ENCODE assay signal across 1 cellular context in genomic region chr11:46383974-46384701, GRCh38.
TF ChIP-seq lines count a peak whose summit lies in the region.

No MANE protein-coding gene starts in this region.

TF ChIP-seq in H1, 55 proteins besides CTCF, POLR2A, EP300 and RAD21:
- TF ChIP-seq RXRA (IDR thresholded peaks at IDR 0.05; ENCODE audit: insufficient read depth, low read depth, low read length) (no peak), CHD7 (IDR thresholded peaks at IDR 0.05; ENCODE audit: insufficient replicate concordance, low read length) (no peak), POLR2AphosphoS5 (IDR thresholded peaks at IDR 0.05; ENCODE audit: low read depth, low read length) (peak; percentile 53), NANOG (IDR thresholded peaks at IDR 0.05; ENCODE audit: insufficient read depth, low read depth, low read length, poor library complexity, severe bottlenecking) (no peak)
